Comparison of ENCODE assay signal across 1 cellular context in genomic region chr10:127440371-127440770, GRCh38.
TF ChIP-seq lines count a peak whose summit lies in the region.

No MANE protein-coding gene starts in this region.

TF ChIP-seq in WTC11, 78 proteins besides CTCF, POLR2A, EP300 and RAD21 (continued from another document):
- TF ChIP-seq ATF2 (CRISPR knock-in tag; IDR thresholded peaks at IDR 0.05; ENCODE audit: borderline replicate concordance, low read depth) (no peak), NFATC4 (CRISPR knock-in tag; IDR thresholded peaks at IDR 0.05) (no peak), ETV6 (CRISPR knock-in tag; IDR thresholded peaks at IDR 0.05) (no peak), CDX4 (CRISPR knock-in tag; IDR thresholded peaks at IDR 0.05; ENCODE audit: borderline replicate concordance) (no peak)
